1 cellular context compared by ENCODE assay signal in the genomic region with DNA sequence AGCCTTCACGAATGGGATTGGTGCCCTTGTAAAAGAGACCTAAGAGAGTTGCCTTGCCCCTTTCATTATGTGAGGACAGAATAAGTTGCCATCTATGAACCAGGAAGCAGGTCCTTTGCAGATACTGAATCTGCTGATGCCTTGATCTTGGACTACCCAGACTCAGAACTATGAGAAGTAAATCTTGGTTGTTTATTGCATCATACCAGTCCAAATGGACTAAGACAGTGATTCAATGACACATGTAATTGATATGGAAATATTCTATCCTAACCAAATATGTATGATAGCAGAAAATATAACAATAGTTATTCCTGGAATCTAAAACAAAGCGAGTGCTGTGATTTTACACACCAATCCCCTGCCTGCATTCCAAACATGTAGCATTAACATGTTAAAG.
TF ChIP-seq lines count a peak whose summit lies in the region.

No MANE protein-coding gene starts in this region.

TF ChIP-seq in HepG2, 621 proteins besides CTCF, POLR2A, EP300 and RAD21:
- TF ChIP-seq CEBPB (IDR thresholded peaks at IDR 0.05; ENCODE audit: borderline replicate concordance, low read depth, low read length) (peak; percentile 67; the same call in 1 of the 2 replicates), AFF4 (CRISPR knock-in tag; IDR thresholded peaks at IDR 0.05) (no peak), KDM4B (CRISPR knock-in tag; IDR thresholded peaks at IDR 0.05) (no peak), ATF7 (IDR thresholded peaks at IDR 0.05) (peak; percentile 17; the same call in 1 of the 2 replicates), ATF7 (CRISPR knock-in tag; IDR thresholded peaks at IDR 0.05) (no peak)
- TF ChIP-seq, protein P1, sequence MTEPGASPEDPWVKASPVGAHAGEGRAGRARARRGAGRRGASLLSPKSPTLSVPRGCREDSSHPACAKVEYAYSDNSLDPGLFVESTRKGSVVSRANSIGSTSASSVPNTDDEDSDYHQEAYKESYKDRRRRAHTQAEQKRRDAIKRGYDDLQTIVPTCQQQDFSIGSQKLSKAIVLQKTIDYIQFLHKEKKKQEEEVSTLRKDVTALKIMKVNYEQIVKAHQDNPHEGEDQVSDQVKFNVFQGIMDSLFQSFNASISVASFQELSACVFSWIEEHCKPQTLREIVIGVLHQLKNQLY (CRISPR knock-in tag; IDR thresholded peaks at IDR 0.05): no peak
